Comparison of ENCODE assay signal across 9 cellular contexts in genomic region chr3:134600685-134601502, GRCh38. TPM values are rescaled to one million over a fixed set of nuclear protein-coding genes. Genes with fewer than 3 reads are reported as not detected.
DNase-seq lines count a peak whose midpoint lies in the region; ATAC-seq and TF ChIP-seq lines count a peak whose summit lies in the region.
"Had no signal": no experiment of that assay in that cellular context is flagged by ENCODE, and none has a peak within 500 bp of the region (broad histone marks: within the 10 kb centered on the region; RNA-seq: fewer than 3 reads in every experiment).

No MANE protein-coding gene starts in this region.

- ATAC-seq in GM19395 (IDR thresholded peaks at IDR 0.05; ENCODE audit: unreplicated experiment) = peak; percentile 81

- peak; percentile 98 for TF ChIP-seq CTCF in fibroblast of the aortic adventitia (IDR thresholded peaks at IDR 0.05; ENCODE audit: insufficient read depth, low read length)

- H2AFZ ChIP-seq in neuron (ENCODE audit: low read depth, low read length) = peak overlapping the region; percentile 14

- 18% methylated on average over 32 of the region's 32 CpGs for WGBS in thymus

- H3K36me3 ChIP-seq in neuron (ENCODE audit: insufficient read depth, low read length) (no peaks in the 10 kb centered on the region), thymus (ENCODE audit: control insufficient read depth, insufficient read depth) (no peaks in the 10 kb centered on the region)

- DNase-seq in CD1c-positive myeloid dendritic cell (ENCODE audit: extremely low spot score) = peak; percentile 76
- DNase-seq in HUDEP-2 (lab: John Stamatoyannopoulos, UW; ENCODE audit: unreplicated experiment in 76 of 76) = peak in 51 of 76 experiments; percentile 3 to 64 (median 32)
- DNase-seq in OCI-M1 (lab: John Stamatoyannopoulos, UW) = peak; percentile 79
- peak; percentile 80 to 83 for DNase-seq in activated T-cell treated with anti-CD3 and anti-CD28 coated beads, Interleukin-2, amount 50 U/mL, for 48 hours
- DNase-seq in fibroblast of the aortic adventitia (ENCODE audit: low read depth) = peak; percentile 73

- H3K4me1 ChIP-seq in neuron (ENCODE audit: insufficient read depth, low read length) (peaks cover 50% of the 10 kb centered on the region), thymus (ENCODE audit: control insufficient read depth, insufficient read depth, low read length) (no peaks in the 10 kb centered on the region)

- H3K27ac ChIP-seq in thymus (ENCODE audit: low read depth) = no peak overlapping the region

- H3K27me3 ChIP-seq in neuron (ENCODE audit: insufficient read depth, low read length) = no peaks in the 10 kb centered on the region
- H3K27me3 ChIP-seq in thymus (ENCODE audit: control insufficient read depth, insufficient read depth) = no peaks in the 10 kb centered on the region

- H3K4me3 ChIP-seq in fibroblast of the aortic adventitia (ENCODE audit: low read depth, low read length) (peak overlapping the region; percentile 33), neuron (ENCODE audit: low read length) (peak overlapping the region; percentile 25), thymus (ENCODE audit: low read length) (peak overlapping the region; percentile 20)

- H3K9me3 ChIP-seq in neuron (ENCODE audit: low read length) (peaks cover 5% of the 10 kb centered on the region), thymus (ENCODE audit: control insufficient read depth) (no peaks in the 10 kb centered on the region)

RNA-seq across cellular contexts. Expression of gene KY, which starts 49.9 kb away (rescaled TPM):
- total RNA-seq in fibroblast of the aortic adventitia (ENCODE audit: low replicate concordance) = 1.6 and 10.5 TPM in 2 replicates
- polyA plus RNA-seq in thymus = 0.14 TPM
- total RNA-seq: T-helper 2 cell treated with Interferon-gamma antibody and Interleukin-4, amounts not matched to agents 100 ng/mL and 5 ng/mL, for 36 hours had no signal
